ENCODE assay signal across 9 cellular contexts in the genomic region with DNA sequence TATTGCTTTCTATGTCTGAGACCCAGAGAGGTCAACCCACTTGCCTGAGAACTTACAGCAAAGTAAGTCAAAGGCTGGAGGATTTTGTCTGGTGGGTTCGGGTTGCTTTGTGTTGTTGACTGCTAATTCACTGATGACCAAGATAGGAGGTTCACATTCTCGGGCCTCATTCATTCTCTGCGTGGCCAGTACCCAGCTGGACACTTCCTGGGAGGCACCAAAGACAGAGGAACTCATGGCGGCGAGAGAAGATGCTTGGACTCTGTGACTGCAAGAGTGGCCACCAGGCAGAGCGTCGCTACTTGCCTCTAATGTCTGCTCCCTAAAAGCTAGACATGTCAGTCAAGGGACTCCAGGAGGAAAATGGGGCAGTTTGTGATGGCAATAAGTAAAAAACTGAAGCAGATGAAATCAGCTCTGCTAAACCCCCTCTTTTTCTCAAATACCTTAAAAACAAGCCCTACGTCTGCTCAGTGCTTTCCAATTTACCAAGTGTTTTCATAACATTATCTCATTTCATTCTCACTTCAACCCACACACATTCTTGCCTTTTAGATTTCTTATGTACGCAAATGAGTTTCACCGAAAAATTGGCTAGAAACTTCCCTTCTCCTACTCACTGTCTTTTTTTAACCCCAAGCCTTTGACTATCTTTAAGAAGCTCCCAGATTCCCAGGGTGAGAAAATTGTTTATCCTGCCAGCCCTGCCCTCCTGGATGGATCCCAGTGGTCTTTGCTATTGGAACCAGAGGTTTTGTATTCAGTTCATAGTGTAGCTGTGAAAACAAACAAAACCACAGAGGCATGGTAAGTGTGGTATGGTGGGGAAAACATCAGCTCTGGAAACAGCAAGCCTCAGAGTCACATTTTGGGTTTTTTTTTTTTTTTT. TPM values are rescaled to one million over a fixed set of nuclear protein-coding genes. Genes with fewer than 3 reads are reported as not detected.
DNase-seq lines count a peak whose midpoint lies in the region; ATAC-seq, FAIRE-seq and TF ChIP-seq lines count a peak whose summit lies in the region.
"Had no signal": no experiment of that assay in that cellular context is flagged by ENCODE, and none has a peak within 500 bp of the region (broad histone marks: within the 10 kb centered on the region; RNA-seq: fewer than 3 reads in every experiment).

No MANE protein-coding gene starts in this region.

- peak in 1 of 2 experiments; percentile 35; a peak in 1 of 4 replicates for TF ChIP-seq EP300 in GM12878 (IDR thresholded peaks at IDR 0.05; ENCODE audit: borderline replicate concordance in 1 of 2, control insufficient read depth in 1 of 2, low read depth in 2 of 2, low read length in 2 of 2)

- H3K27ac ChIP-seq in CD4-positive, CD25-positive, alpha-beta regulatory T cell (ENCODE audit: insufficient read depth, low read length, poor library complexity, severe bottlenecking) = peak overlapping the region; percentile 91
- peak overlapping the region; percentile 95 for H3K27ac ChIP-seq in GM12878 (ENCODE audit: control insufficient read depth, insufficient read depth)
- H3K27ac ChIP-seq in osteoblast (ENCODE audit: low read depth, low read length) = peak overlapping the region; percentile 87

- in situ Hi-C loops in GM12878 (cut with MboI) = no loop called here

- RAD21 ChIA-PET in GM12878 (lab: Charles Lee; ENCODE audit: unreplicated experiment) = interaction anchor here (0.6 to 18.4 kb wide), 17 partner anchors 9 to 485 kb away, joined by 3 to 322 read pairs (median 5); no protein-coding TSS in a partner anchor

- no peak for TF ChIP-seq RAD21 in GM12878 (IDR thresholded peaks at IDR 0.05; ENCODE audit: insufficient read depth, low read depth, low read length)

- BruUV-seq in GM12878 (replicated peaks; lab: Mats Ljungman, UMichigan) = no TSS peak

- H3K4me2 ChIP-seq in GM12878 (ENCODE audit: control insufficient read depth, insufficient read depth) = peak overlapping the region; percentile 98
- H3K4me2 ChIP-seq in osteoblast (ENCODE audit: insufficient read depth, low read length) = peak overlapping the region; percentile 85

- peak overlapping the region; percentile 92 for H3K4me3 ChIP-seq in CD4-positive, CD25-positive, alpha-beta regulatory T cell (ENCODE audit: low read depth, low read length)
- 0 out of 2 replicates have a peak overlapping the region, but pooled peaks have one; percentile 56 for H3K4me3 ChIP-seq in GM12878
- H3K4me3 ChIP-seq in osteoblast (ENCODE audit: insufficient read depth, low read length) = no peak overlapping the region

- CTCF ChIA-PET in GM12878 (lab: Yijun Ruan, JAX) = interaction anchor here (1.0 to 9.2 kb wide), 9 partner anchors 9 to 485 kb away, joined by 3 to 207 read pairs (median 11); no protein-coding TSS in a partner anchor

- POLR2A ChIA-PET in GM12878 (lab: Charles Lee) = interaction anchor here (0.6 to 4.5 kb wide), 13 partner anchors 9 to 485 kb away, joined by 3 to 36 read pairs (median 8); no protein-coding TSS in a partner anchor

- peaks cover 74% of the 10 kb centered on the region for H3K4me1 ChIP-seq in CD4-positive, CD25-positive, alpha-beta regulatory T cell (ENCODE audit: control insufficient read depth, insufficient read depth, low read length, poor library complexity, severe bottlenecking)
- peaks cover 45% of the 10 kb centered on the region for H3K4me1 ChIP-seq in GM12878 (ENCODE audit: control insufficient read depth, insufficient read depth, low read length)
- H3K4me1 ChIP-seq in osteoblast (ENCODE audit: insufficient read depth, low read length) = peaks cover 32% of the 10 kb centered on the region

- no peaks in the 10 kb centered on the region for H4K20me1 ChIP-seq in GM12878 (ENCODE audit: control insufficient read depth, insufficient read depth)
- no peaks in the 10 kb centered on the region for H4K20me1 ChIP-seq in osteoblast (ENCODE audit: insufficient read depth, low read length)

- H2AFZ ChIP-seq in GM12878 (ENCODE audit: control insufficient read depth, low read depth, low read length) (no peak overlapping the region; the same call in 1 of the 2 replicates), osteoblast (ENCODE audit: low read length) (peak overlapping the region; percentile 29)

- H3K27me3 Mint-ChIP-seq in CD4-positive, CD25-positive, alpha-beta regulatory T cell = no peaks in the 10 kb centered on the region

- SMC1A ChIA-PET in GM12878 (lab: Charles Lee; ENCODE audit: uncharacterized antibody, unreplicated experiment) = interaction anchor here (0.6 to 25.4 kb wide), 14 partner anchors 9 to 485 kb away, joined by 3 to 444 read pairs (median 10); partner anchors contain the start of gene LBH

- 48% methylated on average over 10 of the region's 10 CpGs for WGBS in GM12878 (ENCODE audit: insufficient coverage, insufficient replicate concordance, low lambda C conversion rate, missing lambda C conversion rate)

- TF ChIP-seq CTCF in GM12878 (IDR thresholded peaks at IDR 0.05 in 2 of 3, conservative IDR thresholded peaks at IDR 0.05 in 1 of 3; ENCODE audit: control insufficient read depth in 2 of 3, extremely low read depth in 1 of 3, insufficient read depth in 1 of 3, low read depth in 3 of 3, low read length in 3 of 3) (no peak), osteoblast (IDR thresholded peaks at IDR 0.05; ENCODE audit: extremely low read depth, low read depth, low read length) (no peak)

- H3K9me3 ChIP-seq in CD4-positive, CD25-positive, alpha-beta regulatory T cell (ENCODE audit: control insufficient read depth in 2 of 2, low read length in 2 of 2) = no peaks in the 10 kb centered on the region
- no peaks in the 10 kb centered on the region for H3K9me3 ChIP-seq in GM12878 (replicated peaks; ENCODE audit: control insufficient read depth, insufficient read depth, low read length)
- no peaks in the 10 kb centered on the region for H3K9me3 ChIP-seq in osteoblast (ENCODE audit: low read depth, low read length)

- ATAC-seq in CD4-positive, CD25-positive, alpha-beta regulatory T cell (ENCODE audit: low read depth in 2 of 2) = no peak
- peak; percentile 49 for ATAC-seq in HG02571 (IDR thresholded peaks at IDR 0.05; ENCODE audit: unreplicated experiment)
- ATAC-seq in GM12878 = peak; percentile 52
- ATAC-seq in GM18520 (IDR thresholded peaks at IDR 0.05; ENCODE audit: unreplicated experiment) = no peak
- ATAC-seq in GM18505 (IDR thresholded peaks at IDR 0.05; ENCODE audit: unreplicated experiment) = no peak
- no peak for ATAC-seq in GM21528 (IDR thresholded peaks at IDR 0.05; ENCODE audit: low FRiP score, unreplicated experiment)

- H3K4me3 Mint-ChIP-seq in CD4-positive, CD25-positive, alpha-beta regulatory T cell = peak overlapping the region; percentile 89 to 98 (median 96)

- peaks cover 19 to 84% (median 54%) of the 10 kb centered on the region in 4 donors for H3K4me1 Mint-ChIP-seq in CD4-positive, CD25-positive, alpha-beta regulatory T cell

- peak; percentile 54 for FAIRE-seq in GM12878 (lab: Jason Lieb, UNC)

- no peaks in the 10 kb centered on the region for H3K36me3 ChIP-seq in CD4-positive, CD25-positive, alpha-beta regulatory T cell (ENCODE audit: control insufficient read depth, insufficient read depth, low read length)
- no peaks in the 10 kb centered on the region for H3K36me3 ChIP-seq in GM12878 (ENCODE audit: control insufficient read depth in 2 of 2, insufficient read depth in 2 of 2, low read length in 1 of 2)
- H3K36me3 ChIP-seq in osteoblast (ENCODE audit: insufficient read depth, low read length) = no peaks in the 10 kb centered on the region

- intact Hi-C loops in GM12878 (cut with micrococcal nuclease; ENCODE audit: unreplicated experiment) = loop anchor here (2.0 kb wide), 1 partner anchor 110 kb away; no protein-coding TSS in a partner anchor
- intact Hi-C loops in posterior vena cava (cut with DNase I) = no loop called here

- no peaks in the 10 kb centered on the region for H3K79me2 ChIP-seq in GM12878 (ENCODE audit: control insufficient read depth, insufficient read depth, low read length)
- H3K79me2 ChIP-seq in osteoblast (ENCODE audit: insufficient read depth, low read length) = no peaks in the 10 kb centered on the region

- peak overlapping the region; percentile 71 for H3K9ac ChIP-seq in GM12878 (ENCODE audit: control insufficient read depth, insufficient read depth, low read length)

- H3K27ac Mint-ChIP-seq in CD4-positive, CD25-positive, alpha-beta regulatory T cell = peak overlapping the region; percentile 99 to 100 (median 100)

- DNase-seq in CD4-positive, CD25-positive, alpha-beta regulatory T cell = no peak
- DNase-seq in GM12878 (ENCODE audit: low read depth, low spot score) = peak; percentile 53
- DNase-seq in osteoblast (ENCODE audit: insufficient read length, low spot score, missing footprints) = peak; percentile 68
- no peak for DNase-seq in posterior vena cava (ENCODE audit: low spot score)
- DNase-seq: NCI-H1048 had no signal

- TF ChIP-seq POLR2A in GM12878 (IDR thresholded peaks at IDR 0.05; ENCODE audit: low read depth, low read length) (no peak), GM18505 (IDR thresholded peaks at IDR 0.05; ENCODE audit: borderline replicate concordance, extremely low read depth, insufficient read depth, insufficient read length) (no peak)

- H3K27me3 ChIP-seq in CD4-positive, CD25-positive, alpha-beta regulatory T cell (ENCODE audit: control insufficient read depth, insufficient read depth, low read length) = no peaks in the 10 kb centered on the region
- no peaks in the 10 kb centered on the region for H3K27me3 ChIP-seq in GM12878 (replicated peaks in 1 of 2; ENCODE audit: control insufficient read depth in 2 of 2, insufficient read depth in 2 of 2, low read length in 1 of 2)
- no peaks in the 10 kb centered on the region for H3K27me3 ChIP-seq in osteoblast (ENCODE audit: insufficient read depth, low read length)

- no peaks in the 10 kb centered on the region for H3K36me3 Mint-ChIP-seq in CD4-positive, CD25-positive, alpha-beta regulatory T cell

- no peaks in the 10 kb centered on the region for H3K9me3 Mint-ChIP-seq in CD4-positive, CD25-positive, alpha-beta regulatory T cell

RNA-seq across cellular contexts. Expression of gene LBH, which starts 4.9 kb away (rescaled TPM):
- 215 TPM for total RNA-seq in CD4-positive, CD25-positive, alpha-beta regulatory T cell
- polyA plus RNA-seq in CD4-positive, CD25-positive, alpha-beta regulatory T cell = 100 to 1,000 TPM; 225 to 299 (median 250) TPM
- 56.4 and 60.7 TPM in 2 replicates for total RNA-seq in GM12878 (2013; cell fraction: nucleolus; rRNA removed)
- 75.9 and 78.2 TPM in 2 replicates for total RNA-seq in GM12878 (2014; rRNA removed)
- total RNA-seq in GM12878 (2014; rRNA removed; fragmentation: Illumina TruSeq; extraction: Trizol) = 31.7 and 34.8 TPM in 2 replicates
- total RNA-seq in GM12878 (2021) = 45.5 and 48.5 TPM in 2 replicates
- 22.4 TPM for polyA plus RNA-seq in GM12878 (2011; ENCODE audit: low read depth)
- 122 and 133 TPM in 2 replicates for polyA plus RNA-seq in GM12878 (2011; rRNA removed)
- 167 and 195 TPM in 2 replicates for polyA plus RNA-seq in GM12878 (2011; cell fraction: cytosol; rRNA removed)
- 61.3 and 63.9 TPM in 2 replicates for polyA plus RNA-seq in GM12878 (2011; cell fraction: nucleus; rRNA removed)
- polyA plus RNA-seq in GM12878 (2012) = 33.1 and 35.0 TPM in 2 replicates
- polyA plus RNA-seq in GM12878 (2014; fragmentation: Illumina TruSeq; extraction: Trizol) = 35.3 and 36.6 TPM in 2 replicates
- 10 to 100 TPM in 1 of 2 experiments, 1 to 10 TPM in 1; 9.3 to 26.5 TPM for polyA plus RNA-seq in GM12878 (2014; fragmentation: Nextera tagmentation; extraction: Ambion mirVana)
- 55.9 and 79.2 TPM in 2 replicates for polyA plus RNA-seq in GM12878 (2014; rRNA removed)
- 10 to 100 TPM; 11.1 to 11.9 TPM for polyA plus RNA-seq in GM12878 (2016; fragmentation: Nextera tagmentation; extraction: Ambion mirVana)
- polyA minus RNA-seq in GM12878 (2011; rRNA and poly(A)+ RNA removed) = 166 and 214 TPM in 2 replicates
- 58.0 and 63.5 TPM in 2 replicates for polyA minus RNA-seq in GM12878 (2011; cell fraction: cytosol; rRNA and poly(A)+ RNA removed)
- 125 and 186 TPM in 2 replicates for polyA minus RNA-seq in GM12878 (2011; cell fraction: nucleus; rRNA and poly(A)+ RNA removed)
- total RNA-seq in osteoblast = 270 and 272 TPM in 2 replicates
- 100 to 1,000 TPM; 104 to 280 TPM for total RNA-seq in posterior vena cava

Comparison
In these comparisons a context has a peak if more than half of its experiments do, and no peak if none do; other contexts are left out.
1. ATAC-seq: peak in HG02571 (single experiment) and GM12878 (single experiment); none in CD4-positive, CD25-positive, alpha-beta regulatory T cell (0 of 2), GM18520 (single experiment), GM18505 (single experiment) and GM21528 (single experiment).
2. DNase-seq: peak in GM12878 (single experiment) and osteoblast (single experiment); none in CD4-positive, CD25-positive, alpha-beta regulatory T cell (0 of 3) and posterior vena cava (single experiment).
3. Peak in every context shown above with its lines, with median percentiles within 50 percentile points of each other: H3K27ac ChIP-seq.